Comparison of ENCODE assay signal across 8 cellular contexts in genomic region chr6:71349395-71349794, GRCh38.
DNase-seq lines count a peak whose midpoint lies in the region; ATAC-seq and TF ChIP-seq lines count a peak whose summit lies in the region.

No MANE protein-coding gene starts in this region.

- H3K36me3 Mint-ChIP-seq in natural killer cell = no peaks in the 10 kb centered on the region
- H3K36me3 Mint-ChIP-seq in natural killer cell treated with Interleukin-12 subunit alpha and Interleukin-12 subunit beta and Interleukin-15 and Interleukin-18, amount 100 ng/mL, for 72 hours = no peaks in the 10 kb centered on the region
- no peaks in the 10 kb centered on the region for H3K36me3 Mint-ChIP-seq in activated T-helper 1 cell treated with anti-CD3 and anti-CD28 coated beads, Interleukin-12 subunit alpha, Interleukin-12 subunit beta, Interleukin-2, Interleukin-4 antibody, amounts not matched to agents 30 ng/mL and 10 ng/mL and 1 ng/mL, durations not matched to agents 14 hours and 24 hours and 36 hours (ENCODE audit: low read depth)

- no peaks in the 10 kb centered on the region for H3K9me3 ChIP-seq in neutrophil

- H3K4me1 ChIP-seq in neutrophil (ENCODE audit: control insufficient read depth in 1 of 2, insufficient read depth in 1 of 2, low read depth in 1 of 2, low read length in 1 of 2) = no peaks in the 10 kb centered on the region

- peak in 1 of 3 donors; percentile 40 for ATAC-seq in natural killer cell
- ATAC-seq in natural killer cell treated with Interleukin-12 subunit alpha and Interleukin-12 subunit beta and Interleukin-15 and Interleukin-18, amount 100 ng/mL, for 72 hours = no peak
- no peak for ATAC-seq in HG03159 (IDR thresholded peaks at IDR 0.05; ENCODE audit: unreplicated experiment)
- no peak for ATAC-seq in HG03432 (IDR thresholded peaks at IDR 0.05; ENCODE audit: unreplicated experiment)

- peak; percentile 81 for TF ChIP-seq CTCF in natural killer cell (IDR thresholded peaks at IDR 0.05)
- peak; percentile 82 for TF ChIP-seq CTCF in neutrophil (IDR thresholded peaks at IDR 0.05)

- no peak overlapping the region for H3K4me3 Mint-ChIP-seq in natural killer cell
- no peak overlapping the region for H3K4me3 Mint-ChIP-seq in natural killer cell treated with Interleukin-12 subunit alpha and Interleukin-12 subunit beta and Interleukin-15 and Interleukin-18, amount 100 ng/mL, for 72 hours
- no peak overlapping the region for H3K4me3 Mint-ChIP-seq in activated T-helper 1 cell treated with anti-CD3 and anti-CD28 coated beads, Interleukin-12 subunit alpha, Interleukin-12 subunit beta, Interleukin-2, Interleukin-4 antibody, amounts not matched to agents 30 ng/mL and 10 ng/mL and 1 ng/mL, durations not matched to agents 14 hours and 24 hours and 36 hours

- no peaks in the 10 kb centered on the region for H3K36me3 ChIP-seq in neutrophil

- H3K9me3 Mint-ChIP-seq in natural killer cell = no peaks in the 10 kb centered on the region
- H3K9me3 Mint-ChIP-seq in natural killer cell treated with Interleukin-12 subunit alpha and Interleukin-12 subunit beta and Interleukin-15 and Interleukin-18, amount 100 ng/mL, for 72 hours = no peaks in the 10 kb centered on the region
- H3K9me3 Mint-ChIP-seq in activated T-helper 1 cell treated with anti-CD3 and anti-CD28 coated beads, Interleukin-12 subunit alpha, Interleukin-12 subunit beta, Interleukin-2, Interleukin-4 antibody, amounts not matched to agents 30 ng/mL and 10 ng/mL and 1 ng/mL, durations not matched to agents 14 hours and 24 hours and 36 hours = no peaks in the 10 kb centered on the region

- no peak overlapping the region for H3K27ac Mint-ChIP-seq in natural killer cell
- no peak overlapping the region for H3K27ac Mint-ChIP-seq in natural killer cell treated with Interleukin-12 subunit alpha and Interleukin-12 subunit beta and Interleukin-15 and Interleukin-18, amount 100 ng/mL, for 72 hours
- no peak overlapping the region for H3K27ac Mint-ChIP-seq in activated T-helper 1 cell treated with anti-CD3 and anti-CD28 coated beads, Interleukin-12 subunit alpha, Interleukin-12 subunit beta, Interleukin-2, Interleukin-4 antibody, amounts not matched to agents 30 ng/mL and 10 ng/mL and 1 ng/mL, durations not matched to agents 14 hours and 24 hours and 36 hours

- no peak overlapping the region for H3K4me3 ChIP-seq in neutrophil (ENCODE audit: low read depth in 1 of 2, low read length in 1 of 2)

- no peaks in the 10 kb centered on the region for H3K4me1 Mint-ChIP-seq in natural killer cell
- H3K4me1 Mint-ChIP-seq in natural killer cell treated with Interleukin-12 subunit alpha and Interleukin-12 subunit beta and Interleukin-15 and Interleukin-18, amount 100 ng/mL, for 72 hours (ENCODE audit: low read depth in 2 of 2) = no peaks in the 10 kb centered on the region
- no peaks in the 10 kb centered on the region for H3K4me1 Mint-ChIP-seq in activated T-helper 1 cell treated with anti-CD3 and anti-CD28 coated beads, Interleukin-12 subunit alpha, Interleukin-12 subunit beta, Interleukin-2, Interleukin-4 antibody, amounts not matched to agents 30 ng/mL and 10 ng/mL and 1 ng/mL, durations not matched to agents 14 hours and 24 hours and 36 hours (ENCODE audit: low read depth)

- intact Hi-C loops in natural killer cell (cut with micrococcal nuclease) = loop anchor here (1.0 kb wide), 1 partner anchor 158 kb away; no protein-coding TSS in a partner anchor
- intact Hi-C loops in activated T-helper 1 cell treated with anti-CD3 and anti-CD28 coated beads, Interleukin-12 subunit alpha, Interleukin-12 subunit beta, Interleukin-2, Interleukin-4 antibody, amounts not matched to agents 30 ng/mL and 10 ng/mL and 1 ng/mL, durations not matched to agents 14 hours and 24 hours and 36 hours (cut with micrococcal nuclease) = loop anchor here (1.0 to 5.0 kb wide), 2 partner anchors 158 to 1127 kb away; no protein-coding TSS in a partner anchor

- peaks cover 3 to 6% of the 10 kb centered on the region in 2 donors for H3K27me3 Mint-ChIP-seq in natural killer cell (ENCODE audit: low read depth in 2 of 2)
- peaks cover 8 to 16% of the 10 kb centered on the region in 2 donors for H3K27me3 Mint-ChIP-seq in natural killer cell treated with Interleukin-12 subunit alpha and Interleukin-12 subunit beta and Interleukin-15 and Interleukin-18, amount 100 ng/mL, for 72 hours
- H3K27me3 Mint-ChIP-seq in activated T-helper 1 cell treated with anti-CD3 and anti-CD28 coated beads, Interleukin-12 subunit alpha, Interleukin-12 subunit beta, Interleukin-2, Interleukin-4 antibody, amounts not matched to agents 30 ng/mL and 10 ng/mL and 1 ng/mL, durations not matched to agents 14 hours and 24 hours and 36 hours (ENCODE audit: insufficient read depth) = peaks cover 2% of the 10 kb centered on the region

- no peaks in the 10 kb centered on the region for H3K27me3 ChIP-seq in neutrophil

- DNase-seq in natural killer cell = no peak
- no peak for DNase-seq in natural killer cell treated with Interleukin-12 subunit alpha and Interleukin-12 subunit beta and Interleukin-15 and Interleukin-18, amount 100 ng/mL, for 72 hours (ENCODE audit: low spot score)
- peak; percentile 34 for DNase-seq in NCI-H82 treated with DMSO at 0.1 percent for 48 hours (lab: John Stamatoyannopoulos, UW; ENCODE audit: unreplicated experiment)
- peak; percentile 12 to 44 for DNase-seq in dermis microvascular lymphatic vessel endothelial cell (ENCODE audit: low read depth in 2 of 2)
- no peak for DNase-seq in activated T-helper 1 cell treated with anti-CD3 and anti-CD28 coated beads, Interleukin-12 subunit alpha, Interleukin-12 subunit beta, Interleukin-2, Interleukin-4 antibody, amounts not matched to agents 30 ng/mL and 10 ng/mL and 1 ng/mL, durations not matched to agents 14 hours and 24 hours and 36 hours (ENCODE audit: low spot score)

- no peak overlapping the region for H3K27ac ChIP-seq in neutrophil

Comparison
In these comparisons a context has a peak if more than half of its experiments do, and no peak if none do; other contexts are left out.
1. DNase-seq: peak in NCI-H82 treated with DMSO at 0.1 percent for 48 hours (single experiment) and dermis microvascular lymphatic vessel endothelial cell (2 of 2); none in natural killer cell (single experiment), natural killer cell treated with Interleukin-12 subunit alpha and Interleukin-12 subunit beta and Interleukin-15 and Interleukin-18, amount 100 ng/mL, for 72 hours (single experiment) and activated T-helper 1 cell treated with anti-CD3 and anti-CD28 coated beads, Interleukin-12 subunit alpha, Interleukin-12 subunit beta, Interleukin-2, Interleukin-4 antibody, amounts not matched to agents 30 ng/mL and 10 ng/mL and 1 ng/mL, durations not matched to agents 14 hours and 24 hours and 36 hours (single experiment).